ENCODE assay signal across 17 cellular contexts in the genomic region with DNA sequence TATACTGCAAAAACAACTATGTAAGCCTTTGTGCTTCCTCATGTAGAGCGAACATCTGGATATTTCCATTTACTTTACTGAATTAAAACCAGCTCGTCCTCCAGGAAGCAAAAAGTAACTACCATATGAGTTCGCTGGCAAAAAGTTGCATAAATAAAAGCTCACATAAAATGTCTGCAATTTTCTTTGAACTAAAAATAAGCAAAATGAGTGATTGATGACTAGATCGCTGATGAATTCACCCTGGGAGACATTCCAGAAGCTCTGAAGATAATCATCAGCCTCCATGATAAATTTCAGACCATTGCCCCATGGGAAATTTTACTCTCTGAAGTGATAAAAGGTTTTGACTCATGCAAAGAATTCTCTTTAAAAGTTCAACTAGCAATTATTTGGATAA.
DNase-seq lines count a peak whose midpoint lies in the region; ATAC-seq, FAIRE-seq and TF ChIP-seq lines count a peak whose summit lies in the region.
"Had no signal": no experiment of that assay in that cellular context is flagged by ENCODE, and none has a peak within 500 bp of the region (broad histone marks: within the 10 kb centered on the region; RNA-seq: fewer than 3 reads in every experiment).

No MANE protein-coding gene starts in this region.

- no peak overlapping the region for H2BK15ac ChIP-seq in H9 (ENCODE audit: low read depth, low read length)

- H2BK5ac ChIP-seq in H9 (ENCODE audit: insufficient read length, low read length) = no peak overlapping the region

- H4K5ac ChIP-seq in H9 (ENCODE audit: insufficient read length, low read depth, low read length) = no peak overlapping the region

- H3K18ac ChIP-seq in H9 (ENCODE audit: insufficient read length, low read depth, low read length) = no peak overlapping the region

- H3K4me3 ChIP-seq in HEK293 (ENCODE audit: low read depth, low read length) (no peak overlapping the region), astrocyte (ENCODE audit: insufficient read depth, low read depth, low read length) (no peak overlapping the region)
- H3K4me3 ChIP-seq: transverse colon had no signal

- H4K20me1 ChIP-seq in astrocyte (ENCODE audit: insufficient read depth, low read length) = no peaks in the 10 kb centered on the region
- H4K20me1 ChIP-seq in H9 (ENCODE audit: control insufficient read depth, insufficient read depth, insufficient read length) = no peaks in the 10 kb centered on the region

- H3K4me2 ChIP-seq in astrocyte (ENCODE audit: low read length) (peak overlapping the region; percentile 29), H9 (ENCODE audit: insufficient read depth, insufficient read length, low read length) (no peak overlapping the region)

- FAIRE-seq in astrocyte (lab: Jason Lieb, UNC) = peak; percentile 86
- FAIRE-seq: GM18507, islet of Langerhans had no signal

- H3K36me3 Mint-ChIP-seq in astrocyte (ENCODE audit: low read depth, unreplicated experiment) = peaks cover 2% of the 10 kb centered on the region
- no peaks in the 10 kb centered on the region for H3K36me3 Mint-ChIP-seq in H9 (ENCODE audit: insufficient read depth in 1 of 3, low read depth in 3 of 3)
- H3K36me3 Mint-ChIP-seq: natural killer cell, T-cell had no signal

- H2BK12ac ChIP-seq in H9 (ENCODE audit: insufficient read length, low read depth, low read length) = no peak overlapping the region

- peak overlapping the region; percentile 67 for H3K9ac ChIP-seq in astrocyte (ENCODE audit: low read length)
- no peak overlapping the region for H3K9ac ChIP-seq in H9 (ENCODE audit: extremely low read depth, insufficient read length, low read length)

- H2AK5ac ChIP-seq in H9 (ENCODE audit: insufficient read length, low read length) = no peak overlapping the region

- CTCF ChIA-PET in HEK293 (lab: Yijun Ruan, JAX) = interaction anchor here (1.1 to 1.3 kb wide), 2 partner anchors 10 to 35 kb away, joined by 3 to 4 read pairs; no protein-coding TSS in a partner anchor

- no peak overlapping the region for H3K4ac ChIP-seq in H9 (ENCODE audit: low read depth, low read length)

- no peak overlapping the region for H2BK20ac ChIP-seq in H9 (ENCODE audit: low read depth, low read length, poor library complexity, severe bottlenecking)

- no CpG with 5 or more reads among the region's 4 CpGs for WGBS in H9 (ENCODE audit: extremely low coverage, insufficient read length, low lambda C conversion rate)

- no peak overlapping the region for H3K23ac ChIP-seq in H9 (ENCODE audit: insufficient read length, low read depth, low read length)

- H2AFZ ChIP-seq in astrocyte (ENCODE audit: low read depth, low read length) (no peak overlapping the region), H9 (ENCODE audit: low read length) (no peak overlapping the region)

- H3K9me3 ChIP-seq in HEK293 (ENCODE audit: control insufficient read depth, insufficient read depth, low read depth, low read length) (no peaks in the 10 kb centered on the region), astrocyte (ENCODE audit: insufficient read depth, low read depth, low read length) (no peaks in the 10 kb centered on the region), H9 (ENCODE audit: control insufficient read depth, low read depth, low read length) (no peaks in the 10 kb centered on the region)
- H3K9me3 ChIP-seq: transverse colon had no signal

- H3K27me3 Mint-ChIP-seq in astrocyte (ENCODE audit: low read depth, unreplicated experiment) (no peaks in the 10 kb centered on the region), H9 (ENCODE audit: low read depth) (no peaks in the 10 kb centered on the region)

- H3K4me3 Mint-ChIP-seq in astrocyte (ENCODE audit: unreplicated experiment) (no peak overlapping the region), H9 (no peak overlapping the region)
- H3K4me3 Mint-ChIP-seq: natural killer cell, T-cell had no signal

- H3K27ac Mint-ChIP-seq in astrocyte (ENCODE audit: unreplicated experiment) (peak overlapping the region; percentile 77), H9 (no peak overlapping the region)
- H3K27ac Mint-ChIP-seq: activated T-helper 2 cell treated with anti-CD3 and anti-CD28 coated beads, Interferon-gamma antibody, Interleukin-2, Interleukin-4, amounts not matched to agents 10 μg/mL and 5 μg/mL and 100 μg/mL, durations not matched to agents 14 hours and 24 hours and 36 hours; natural killer cell; T-cell had no signal

- no peaks in the 10 kb centered on the region for H3K36me3 ChIP-seq in HEK293 (ENCODE audit: control insufficient read depth in 2 of 2, insufficient read depth in 1 of 2, low read length in 2 of 2)
- no peaks in the 10 kb centered on the region for H3K36me3 ChIP-seq in astrocyte (ENCODE audit: insufficient read depth, low read length)
- H3K36me3 ChIP-seq: transverse colon had no signal

- H3K9me3 Mint-ChIP-seq in astrocyte (ENCODE audit: unreplicated experiment) = peaks cover 2% of the 10 kb centered on the region
- no peaks in the 10 kb centered on the region for H3K9me3 Mint-ChIP-seq in H9
- H3K9me3 Mint-ChIP-seq: activated T-helper 2 cell treated with anti-CD3 and anti-CD28 coated beads, Interferon-gamma antibody, Interleukin-2, Interleukin-4, amounts not matched to agents 10 μg/mL and 5 μg/mL and 100 μg/mL, durations not matched to agents 14 hours and 24 hours and 36 hours; natural killer cell; T-cell had no signal

- H3K79me2 ChIP-seq in astrocyte (ENCODE audit: insufficient read depth, low read length) (no peaks in the 10 kb centered on the region), H9 (ENCODE audit: insufficient read depth, low read length) (no peaks in the 10 kb centered on the region)

- DNase-seq in A172 (ENCODE audit: low spot score) (peak; percentile 90), astrocyte (ENCODE audit: low read depth) (peak; percentile 96), hepatic stellate cell (ENCODE audit: low spot score) (peak; percentile 73), COLO668 (lab: John Stamatoyannopoulos, UW; ENCODE audit: unreplicated experiment) (no peak), NCI-H187 (lab: John Stamatoyannopoulos, UW) (no peak), H9 (no peak)
- DNase-seq: 8988T; central memory CD4-positive, alpha-beta T cell; erythroblast; natural killer cell; T-cell; transverse colon had no signal

- H3K23me2 ChIP-seq in H9 (ENCODE audit: insufficient read length, low read depth, low read length, poor library complexity, severe bottlenecking) = no peaks in the 10 kb centered on the region

- H3K27ac ChIP-seq in HEK293 (ENCODE audit: extremely low read depth, low read depth, low read length) (no peak overlapping the region), astrocyte (ENCODE audit: low read depth, low read length) (peak overlapping the region; percentile 97), H9 (ENCODE audit: insufficient read length, low read depth, low read length) (no peak overlapping the region)
- H3K27ac ChIP-seq: transverse colon had no signal

- no peaks in the 10 kb centered on the region; the same call in 1 of the 2 replicates for H3K4me1 ChIP-seq in HEK293 (ENCODE audit: control insufficient read depth, insufficient read depth, low read length)
- H3K4me1 ChIP-seq in astrocyte (ENCODE audit: insufficient read depth, low read length) = peaks cover 32% of the 10 kb centered on the region
- H3K4me1 ChIP-seq in H9 (ENCODE audit: insufficient read depth, low read length) = no peaks in the 10 kb centered on the region; the same call in 1 of the 2 replicates
- H3K4me1 ChIP-seq: transverse colon had no signal

- H3K56ac ChIP-seq in H9 (ENCODE audit: insufficient read length, low read depth, low read length) = no peak overlapping the region

- H3K27me3 ChIP-seq in astrocyte (ENCODE audit: insufficient read depth, low read length) = no peaks in the 10 kb centered on the region
- no peaks in the 10 kb centered on the region for H3K27me3 ChIP-seq in H9 (ENCODE audit: insufficient read depth, low read length)
- H3K27me3 ChIP-seq: transverse colon had no signal

- H2BK120ac ChIP-seq in H9 (ENCODE audit: low read depth, low read length, poor library complexity, severe bottlenecking) = no peak overlapping the region

- no peak for ATAC-seq in GM19324 (IDR thresholded peaks at IDR 0.05; ENCODE audit: low FRiP score, unreplicated experiment)
- ATAC-seq: natural killer cell, T-cell had no signal

- H3K79me1 ChIP-seq in H9 (ENCODE audit: insufficient read depth, low read depth, low read length, poor library complexity, severe bottlenecking) = no peaks in the 10 kb centered on the region

- POLR2A ChIA-PET in HEK293 (lab: Yijun Ruan, JAX) = no interaction called here

- no peak overlapping the region for H3T11ph ChIP-seq in H9 (ENCODE audit: low read length)

- no peak overlapping the region for H4K8ac ChIP-seq in H9 (replicated peaks; ENCODE audit: insufficient read length, low read depth, low read length)

- peaks cover 49% of the 10 kb centered on the region for H3K4me1 Mint-ChIP-seq in astrocyte (ENCODE audit: low read depth, unreplicated experiment)
- peaks cover 24 to 26% of the 10 kb centered on the region in 2 experiments for H3K4me1 Mint-ChIP-seq in H9
- H3K4me1 Mint-ChIP-seq: natural killer cell, T-cell had no signal

- no peak overlapping the region for H3K14ac ChIP-seq in H9 (ENCODE audit: insufficient read depth, low read length)

- H4K91ac ChIP-seq in H9 (ENCODE audit: insufficient read length, low read depth, low read length) = no peak overlapping the region

- no peak for TF ChIP-seq CTCF in HEK293 (tag by site-specific recombination; IDR thresholded peaks at IDR 0.05)
- no peak for TF ChIP-seq CTCF in astrocyte (IDR thresholded peaks at IDR 0.05; ENCODE audit: insufficient read depth, low read depth, low read length)
- no peak for TF ChIP-seq CTCF in H9 (conservative IDR thresholded peaks at IDR 0.05)

TF ChIP-seq in HEK293, 187 proteins besides CTCF, POLR2A, EP300 and RAD21 (continues in another document):
- TF ChIP-seq ZNF529 (tag by site-specific recombination; IDR thresholded peaks at IDR 0.05; ENCODE audit: insufficient replicate concordance) (no peak), ZBTB49 (tag by site-specific recombination; IDR thresholded peaks at IDR 0.05; ENCODE audit: low read depth) (no peak), ZNF214 (tag by site-specific recombination; IDR thresholded peaks at IDR 0.05; ENCODE audit: borderline replicate concordance) (no peak)

Comparison
In these comparisons a context has a peak if more than half of its experiments do, and no peak if none do; other contexts are left out.
1. DNase-seq: peak in A172 (single experiment), astrocyte (single experiment) and hepatic stellate cell (single experiment); none in COLO668 (single experiment), NCI-H187 (0 of 2) and H9 (single experiment).